In genomic region chr2:63767307-63767706, GRCh38 we compare ENCODE assay signal across 22 cellular contexts.
"Had no signal": no experiment of that assay in that cellular context is flagged by ENCODE, and none has a peak within 500 bp of the region (broad histone marks: within the 10 kb centered on the region; RNA-seq: fewer than 3 reads in every experiment).

No MANE protein-coding gene starts in this region.

- FAIRE-seq: endothelial cell of umbilical vein, islet of Langerhans, keratinocyte had no signal

- H3K4me3 ChIP-seq: colonic mucosa, esophagus squamous epithelium, gastrocnemius medialis, heart right ventricle, left lung, lower lobe of right lung had no signal

- H3K9me3 ChIP-seq: colonic mucosa, esophagus squamous epithelium, gastrocnemius medialis had no signal

- H3K4me1 ChIP-seq: colonic mucosa, esophagus squamous epithelium, left lung, lower lobe of right lung had no signal

- ATAC-seq: effector memory CD8-positive, alpha-beta T cell; gastrocnemius medialis; heart right ventricle; left cardiac atrium; left lung; left ventricle myocardium superior; lower lobe of right lung; naive thymus-derived CD4-positive, alpha-beta T cell had no signal

- H3K27ac ChIP-seq: colonic mucosa, esophagus squamous epithelium, gastrocnemius medialis, heart right ventricle, left lung, lower lobe of right lung had no signal

- H3K27me3 ChIP-seq: colonic mucosa, esophagus squamous epithelium, gastrocnemius medialis, heart right ventricle, left lung had no signal

- H3K36me3 ChIP-seq: colonic mucosa, esophagus squamous epithelium, gastrocnemius medialis, heart right ventricle, left lung, lower lobe of right lung had no signal

- DNase-seq: colonic mucosa; cortex of kidney; effector CD8-positive, alpha-beta T cell; effector memory CD8-positive, alpha-beta T cell; esophagus squamous epithelium; foreskin fibroblast; foreskin melanocyte; gastrocnemius medialis; glutamatergic neuron; head of caudate nucleus; heart right ventricle; hippocampal formation; left cardiac atrium; left lung; left ventricle myocardium superior; lower lobe of right lung; mesendoderm; midbrain; naive thymus-derived CD4-positive, alpha-beta T cell had no signal
